21 cellular contexts compared by ENCODE assay signal in genomic region chr1:94270801-94271203, GRCh38. TPM values are rescaled to one million over a fixed set of nuclear protein-coding genes. Genes with fewer than 3 reads are reported as not detected.
DNase-seq lines count a peak whose midpoint lies in the region; ATAC-seq, FAIRE-seq and TF ChIP-seq lines count a peak whose summit lies in the region.
"Had no signal": no experiment of that assay in that cellular context is flagged by ENCODE, and none has a peak within 500 bp of the region (broad histone marks: within the 10 kb centered on the region; RNA-seq: fewer than 3 reads in every experiment).

No MANE protein-coding gene starts in this region.

- no CpG with 5 or more reads among the region's 2 CpGs for WGBS in IMR-90 (ENCODE audit: extremely low coverage in 2 of 2, insufficient read length in 1 of 2), 2 experiments
- 50 to 69% methylated on average over 2 of the region's 2 CpGs for WGBS in esophagus squamous epithelium, 2 donors

- H3K23ac ChIP-seq in IMR-90 (ENCODE audit: low read depth, low read length), result no peak overlapping the region; the same call in 1 of the 2 replicates

- peak overlapping the region; percentile 8; the same call in 1 of the 2 replicates for H4K5ac ChIP-seq in IMR-90 (ENCODE audit: low read depth, low read length)

- H2BK20ac ChIP-seq in IMR-90 (ENCODE audit: low read depth, low read length), result peak overlapping the region; percentile 40; the same call in 1 of the 2 replicates

- H3K4me3 ChIP-seq in ACC112 (ENCODE audit: low read depth, low read length), result peak overlapping the region; percentile 50; the same call in 1 of the 2 replicates
- H3K4me3 ChIP-seq in IMR-90 (ENCODE audit: insufficient read depth, low read depth, low read length), result no peak overlapping the region
- H3K4me3 ChIP-seq in astrocyte (ENCODE audit: insufficient read depth, low read depth, low read length), result no peak overlapping the region
- H3K4me3 ChIP-seq in fibroblast of the aortic adventitia (ENCODE audit: low read depth, low read length), result no peak overlapping the region
- H3K4me3 ChIP-seq in SJCRH30, result no peak overlapping the region
- H3K4me3 ChIP-seq in esophagus squamous epithelium, result no peak overlapping the region
- H3K4me3 ChIP-seq: esophagus muscularis mucosa, sigmoid colon, uterus had no signal

- TF ChIP-seq CTCF in IMR-90 (conservative IDR thresholded peaks at IDR 0.05; ENCODE audit: low read depth, low read length), result no peak
- TF ChIP-seq CTCF in astrocyte (IDR thresholded peaks at IDR 0.05; ENCODE audit: insufficient read depth, low read depth, low read length), result no peak
- no peak for TF ChIP-seq CTCF in fibroblast of the aortic adventitia (IDR thresholded peaks at IDR 0.05; ENCODE audit: insufficient read depth, low read length)
- TF ChIP-seq CTCF in esophagus squamous epithelium (IDR thresholded peaks at IDR 0.05), result no peak

- peaks cover 3% of the 10 kb centered on the region for H3K27me3 Mint-ChIP-seq in astrocyte (ENCODE audit: low read depth, unreplicated experiment)

- no peak overlapping the region for H2AK9ac ChIP-seq in IMR-90 (replicated peaks; ENCODE audit: low read depth, low read length, poor library complexity)

- 0 out of 4 replicates have a peak, but pooled peaks cover 0 to 3% of the 10 kb centered on the region in 2 experiments for H3K79me1 ChIP-seq in IMR-90 (ENCODE audit: low read depth in 1 of 2, low read length in 2 of 2)

- TF ChIP-seq POLR2A in IMR-90 (IDR thresholded peaks at IDR 0.05; ENCODE audit: low read depth, low read length) (no peak), esophagus squamous epithelium (IDR thresholded peaks at IDR 0.05) (no peak)

- peak overlapping the region; percentile 30 to 77; a peak in 1 of 4 replicates for H4K8ac ChIP-seq in IMR-90 (ENCODE audit: low read depth in 2 of 2, low read length in 2 of 2)

- ATAC-seq in IMR-90 (ENCODE audit: low read depth), result peak; percentile 15; the same call in 1 of the 2 replicates
- ATAC-seq: activated naive CD4-positive, alpha-beta T cell treated with anti-CD3 and anti-CD28 coated beads, Interleukin-2, amount 50 U/mL, for 72 hours; stimulated activated naive CD8-positive, alpha-beta T cell treated with anti-CD3 and anti-CD28 coated beads, Interleukin-15, Interleukin-2, amounts not matched to agents 100 U/mL and 50 U/mL, for 24 hours had no signal

- peak overlapping the region; percentile 43 for H2BK5ac ChIP-seq in IMR-90 (ENCODE audit: low read depth, low read length, poor library complexity, severe bottlenecking)

- DNase-seq in IMR-90, result peak; percentile 86
- peak; percentile 91 for DNase-seq in astrocyte (ENCODE audit: low read depth)
- DNase-seq in fibroblast of the aortic adventitia (ENCODE audit: low read depth), result peak; percentile 79
- DNase-seq in NCI-H2029 (lab: John Stamatoyannopoulos, UW), result no peak
- DNase-seq in SJCRH30, result no peak
- no peak for DNase-seq in esophagus squamous epithelium (lab: John Stamatoyannopoulos, UW)
- no peak for DNase-seq in islet precursor cell
- DNase-seq: activated CD4-positive, alpha-beta T cell treated with anti-CD3 and anti-CD28 coated beads, Interleukin-2, amount 10 ng/mL, durations not matched to agents 7 days and 5 days; COR-L47; Kasumi-1; NCI-H1694; NCI-H526 treated with DMSO at 0.1 percent for 48 hours; sigmoid colon; stimulated activated naive CD8-positive, alpha-beta T cell treated with anti-CD3 and anti-CD28 coated beads, Interleukin-15, Interleukin-2, amounts not matched to agents 100 U/mL and 50 U/mL, for 24 hours; uterus had no signal

- H3K4me1 Mint-ChIP-seq in astrocyte (ENCODE audit: low read depth, unreplicated experiment), result peaks cover 23% of the 10 kb centered on the region
- H3K4me1 Mint-ChIP-seq: activated CD4-positive, alpha-beta T cell treated with anti-CD3 and anti-CD28 coated beads, Interleukin-2, amount 10 ng/mL, durations not matched to agents 7 days and 5 days; memory B cell; neural crest cell had no signal

- peak; percentile 50 for FAIRE-seq in astrocyte (lab: Jason Lieb, UNC)
- FAIRE-seq: GM18507 had no signal

- H3K4me1 ChIP-seq in ACC112 (ENCODE audit: control insufficient read depth, insufficient read depth, low read length, unreplicated experiment), result peaks cover 62% of the 10 kb centered on the region
- H3K4me1 ChIP-seq in IMR-90 (ENCODE audit: control insufficient read depth, insufficient read depth, low read length), result peaks cover 18% of the 10 kb centered on the region
- peaks cover 34% of the 10 kb centered on the region for H3K4me1 ChIP-seq in astrocyte (ENCODE audit: insufficient read depth, low read length)
- no peaks in the 10 kb centered on the region for H3K4me1 ChIP-seq in SJCRH30
- H3K4me1 ChIP-seq in esophagus squamous epithelium, result peaks cover 0 to 11% (median 0%) of the 10 kb centered on the region in 3 donors
- H3K4me1 ChIP-seq: uterus had no signal

- H3K14ac ChIP-seq in IMR-90 (replicated peaks; ENCODE audit: low read depth, low read length), result peak overlapping the region; percentile 95; the same call in 1 of the 2 replicates

- peaks cover 8% of the 10 kb centered on the region; the same call in 1 of the 2 replicates for H3K9me1 ChIP-seq in IMR-90 (ENCODE audit: insufficient read depth, low read length)

- POLR2A ChIA-PET in IMR-90 (lab: Charles Lee; ENCODE audit: unreplicated experiment), result no interaction called here

- no peak for TF ChIP-seq RAD21 in IMR-90 (IDR thresholded peaks at IDR 0.05; ENCODE audit: low read length)

- peak overlapping the region; percentile 51; the same call in 1 of the 2 replicates for H3K4ac ChIP-seq in IMR-90 (ENCODE audit: low read depth, low read length)

- H2BK15ac ChIP-seq in IMR-90 (ENCODE audit: low read depth, low read length), result peak overlapping the region; percentile 67; the same call in 2 of the 3 replicates

- no TSS peak for BruUV-seq in IMR-90 (replicated peaks; lab: Mats Ljungman, UMichigan)

- H2BK120ac ChIP-seq in IMR-90 (ENCODE audit: low read depth, low read length), result peak overlapping the region; percentile 73

- H3K56ac ChIP-seq in IMR-90 (ENCODE audit: extremely low read depth, insufficient read depth, low read length), result no peak overlapping the region

- CTCF ChIA-PET in IMR-90 (lab: Yijun Ruan, JAX), result interaction anchor here (0.6 kb wide), 1 partner anchor 32 kb away, joined by 3 read pairs; no protein-coding TSS in a partner anchor

- peak overlapping the region; percentile 51 for H3K4me3 Mint-ChIP-seq in astrocyte (ENCODE audit: unreplicated experiment)
- H3K4me3 Mint-ChIP-seq: activated CD4-positive, alpha-beta T cell treated with anti-CD3 and anti-CD28 coated beads, Interleukin-2, amount 10 ng/mL, durations not matched to agents 7 days and 5 days; memory B cell; neural crest cell had no signal

- peak overlapping the region; percentile 55; the same call in 1 of the 2 replicates for H3K18ac ChIP-seq in IMR-90 (ENCODE audit: low read depth, low read length)

- H2AK5ac ChIP-seq in IMR-90 (ENCODE audit: low read depth, low read length), result peak overlapping the region; percentile 94

- H3K9me3 Mint-ChIP-seq in astrocyte (ENCODE audit: unreplicated experiment), result no peaks in the 10 kb centered on the region
- H3K9me3 Mint-ChIP-seq: activated CD4-positive, alpha-beta T cell treated with anti-CD3 and anti-CD28 coated beads, Interleukin-2, amount 10 ng/mL, durations not matched to agents 7 days and 5 days; activated naive CD4-positive, alpha-beta T cell treated with anti-CD3 and anti-CD28 coated beads, Interleukin-2, amount 50 U/mL, for 72 hours; memory B cell; neural crest cell had no signal

- H3K27ac ChIP-seq in ACC112 (ENCODE audit: low read depth, low read length), result peak overlapping the region; percentile 76
- no peak overlapping the region for H3K27ac ChIP-seq in IMR-90 (ENCODE audit: insufficient read depth, low read length)
- H3K27ac ChIP-seq in astrocyte (ENCODE audit: low read depth, low read length), result peak overlapping the region; percentile 87
- H3K27ac ChIP-seq in SJCRH30, result no peak overlapping the region
- H3K27ac ChIP-seq in esophagus squamous epithelium, result no peak overlapping the region
- H3K27ac ChIP-seq: esophagus muscularis mucosa, sigmoid colon, uterus had no signal

- peak overlapping the region; percentile 70 for H3K27ac Mint-ChIP-seq in astrocyte (ENCODE audit: unreplicated experiment)
- H3K27ac Mint-ChIP-seq: activated CD4-positive, alpha-beta T cell treated with anti-CD3 and anti-CD28 coated beads, Interleukin-2, amount 10 ng/mL, durations not matched to agents 7 days and 5 days; activated naive CD4-positive, alpha-beta T cell treated with anti-CD3 and anti-CD28 coated beads, Interleukin-2, amount 50 U/mL, for 72 hours; memory B cell had no signal

- H3K79me2 ChIP-seq in ACC112 (ENCODE audit: control insufficient read depth, insufficient read depth, low read length, unreplicated experiment), result no peaks in the 10 kb centered on the region
- H3K79me2 ChIP-seq in astrocyte (ENCODE audit: insufficient read depth, low read length), result no peaks in the 10 kb centered on the region

- peak overlapping the region; percentile 51 for H4K91ac ChIP-seq in IMR-90 (ENCODE audit: insufficient read depth, low read depth, low read length)

- H3K4me2 ChIP-seq in IMR-90 (ENCODE audit: low read depth, low read length), result peak overlapping the region; percentile 17; the same call in 1 of the 2 replicates
- H3K4me2 ChIP-seq in astrocyte (ENCODE audit: low read length), result peak overlapping the region; percentile 61

- H2AFZ ChIP-seq in ACC112 (ENCODE audit: low read length, unreplicated experiment) (no peak overlapping the region), IMR-90 (replicated peaks; ENCODE audit: low read length, poor library complexity) (peak overlapping the region; percentile 38), astrocyte (ENCODE audit: low read depth, low read length) (no peak overlapping the region)

- H3K9ac ChIP-seq in IMR-90 (ENCODE audit: low read depth, low read length), result no peak overlapping the region
- peak overlapping the region; percentile 32 for H3K9ac ChIP-seq in astrocyte (ENCODE audit: low read length)

- H3K27me3 ChIP-seq in ACC112 (ENCODE audit: insufficient read depth, low read length), result no peaks in the 10 kb centered on the region
- H3K27me3 ChIP-seq in IMR-90 (ENCODE audit: control insufficient read depth, insufficient read depth, low read length), result no peaks in the 10 kb centered on the region
- no peaks in the 10 kb centered on the region for H3K27me3 ChIP-seq in astrocyte (ENCODE audit: insufficient read depth, low read length)
- H3K27me3 ChIP-seq in SJCRH30, result no peaks in the 10 kb centered on the region
- no peaks in the 10 kb centered on the region for H3K27me3 ChIP-seq in esophagus squamous epithelium
- H3K27me3 ChIP-seq: esophagus muscularis mucosa, sigmoid colon, uterus had no signal

- H4K20me1 ChIP-seq in IMR-90 (ENCODE audit: insufficient read depth, low read length) (no peaks in the 10 kb centered on the region), astrocyte (ENCODE audit: insufficient read depth, low read length) (no peaks in the 10 kb centered on the region)

- dilution Hi-C loops in IMR-90 (cut with HindIII; ENCODE audit: low sequenced_read_pairs, unreplicated experiment), result no loop called here

- intact Hi-C loops in IMR-90 (cut with micrococcal nuclease), result no loop called here
- intact Hi-C loops in esophagus squamous epithelium (cut with DNase I), result no loop called here

- in situ Hi-C loops in IMR-90 (cut with MboI; ENCODE audit: low sequenced_read_pairs), result no loop called here

- no peaks in the 10 kb centered on the region for H3K36me3 Mint-ChIP-seq in astrocyte (ENCODE audit: low read depth, unreplicated experiment)
- H3K36me3 Mint-ChIP-seq: activated naive CD4-positive, alpha-beta T cell treated with anti-CD3 and anti-CD28 coated beads, Interleukin-2, amount 50 U/mL, for 72 hours; memory B cell had no signal

- H3K9me3 ChIP-seq in IMR-90 (ENCODE audit: control insufficient read depth, insufficient read depth, low read length), result no peaks in the 10 kb centered on the region
- no peaks in the 10 kb centered on the region for H3K9me3 ChIP-seq in astrocyte (ENCODE audit: insufficient read depth, low read depth, low read length)
- no peaks in the 10 kb centered on the region for H3K9me3 ChIP-seq in SJCRH30 (replicated peaks)
- no peaks in the 10 kb centered on the region for H3K9me3 ChIP-seq in esophagus squamous epithelium
- H3K9me3 ChIP-seq: esophagus muscularis mucosa, sigmoid colon, uterus had no signal

- H3K36me3 ChIP-seq in ACC112 (ENCODE audit: insufficient read depth, low read length), result no peaks in the 10 kb centered on the region
- no peaks in the 10 kb centered on the region for H3K36me3 ChIP-seq in IMR-90 (ENCODE audit: control insufficient read depth, insufficient read depth, low read length)
- H3K36me3 ChIP-seq in astrocyte (ENCODE audit: insufficient read depth, low read length), result no peaks in the 10 kb centered on the region
- no peaks in the 10 kb centered on the region for H3K36me3 ChIP-seq in SJCRH30
- H3K36me3 ChIP-seq in esophagus squamous epithelium, result no peaks in the 10 kb centered on the region
- H3K36me3 ChIP-seq: esophagus muscularis mucosa, sigmoid colon, uterus had no signal

RNA-seq across cellular contexts. Expression of gene ARHGAP29, which starts 33.4 kb away (rescaled TPM):
- total RNA-seq in IMR-90 (2012; rRNA removed) (30.3 and 45.3 TPM in 2 replicates), astrocyte (17.6 and 19.9 TPM in 2 replicates), fibroblast of the aortic adventitia (ENCODE audit: low replicate concordance) (32.5 and 77.2 TPM in 2 replicates), esophagus squamous epithelium (10 to 100 TPM in 1 of 4 donors, 1 to 10 TPM in 3; 1.4 to 30.5 (median 5.6) TPM)
- 15.9 and 19.1 TPM in 2 replicates for polyA plus RNA-seq in IMR-90 (2012; rRNA removed)
- polyA plus RNA-seq in IMR-90 (2012; cell fraction: cytosol; rRNA removed), result 3.7 and 4.2 TPM in 2 replicates
- 8.5 and 39.9 TPM in 2 replicates for polyA plus RNA-seq in IMR-90 (2012; cell fraction: nucleus; rRNA removed; ENCODE audit: low replicate concordance)
- total RNA-seq in SJCRH30 (2014; rRNA removed; shearing (Covaris generic)), result 15.5 and 18.4 TPM in 2 replicates
- total RNA-seq: activated CD4-positive, alpha-beta T cell treated with anti-CD3 and anti-CD28 coated beads, Interleukin-2, amount 10 ng/mL, durations not matched to agents 7 days and 5 days had no signal

Comparison
In these comparisons a context has a peak if more than half of its experiments do, and no peak if none do; other contexts are left out.
1. H3K27ac ChIP-seq: peak in ACC112 (single experiment) and astrocyte (single experiment); none in IMR-90 (single experiment), SJCRH30 (single experiment) and esophagus squamous epithelium (0 of 4).
2. DNase-seq: peak in IMR-90 (single experiment), astrocyte (single experiment) and fibroblast of the aortic adventitia (single experiment); none in NCI-H2029 (single experiment), SJCRH30 (0 of 2), esophagus squamous epithelium (single experiment) and islet precursor cell (single experiment).